Comparison of ENCODE assay signal across 9 cellular contexts in genomic region chr1:234154320-234155251, GRCh38.
DNase-seq lines count a peak whose midpoint lies in the region; ATAC-seq and TF ChIP-seq lines count a peak whose summit lies in the region.
"Had no signal": no experiment of that assay in that cellular context is flagged by ENCODE, and none has a peak within 500 bp of the region (broad histone marks: within the 10 kb centered on the region; RNA-seq: fewer than 3 reads in every experiment).

No MANE protein-coding gene starts in this region.

- peak; percentile 83 for TF ChIP-seq RAD21 in HCT116 (IDR thresholded peaks at IDR 0.05; ENCODE audit: low read depth)

- H3K9ac ChIP-seq in HCT116 (ENCODE audit: low read length), result no peak overlapping the region
- H3K9ac ChIP-seq: BLaER1 treated with 17β-estradiol and CSF1 and Interleukin-3, amounts not matched to agents 10 nM and 100 nM had no signal

- intact Hi-C loops in HCT116 (cut with micrococcal nuclease) (loop anchor here (1.0 to 2.0 kb wide), 2 partner anchors 58 to 156 kb away; no protein-coding TSS in a partner anchor), left ventricle myocardium superior (cut with micrococcal nuclease) (no loop called here)

- POLR2A ChIA-PET in HCT116 (lab: Charles Lee), result no interaction called here

- no peak for TF ChIP-seq POLR2A in HCT116 (IDR thresholded peaks at IDR 0.05; ENCODE audit: borderline replicate concordance, extremely low read depth, insufficient read depth, insufficient read length)

- H3K9me2 ChIP-seq in HCT116 (ENCODE audit: insufficient read depth), result no peaks in the 10 kb centered on the region

- H3K27ac ChIP-seq in HCT116 (ENCODE audit: low read depth, low read length), result no peak overlapping the region
- H3K27ac ChIP-seq: BLaER1 treated with 17β-estradiol and CSF1 and Interleukin-3, amounts not matched to agents 10 nM and 100 nM had no signal

- CTCF ChIA-PET in HCT116 (lab: Charles Lee), result interaction anchor here (0.9 to 1.1 kb wide), 2 partner anchors 108 to 155 kb away, joined by 3 to 4 read pairs; no protein-coding TSS in a partner anchor

- H3K4me2 ChIP-seq in HCT116 (ENCODE audit: low read length), result no peak overlapping the region

- H2AFZ ChIP-seq in HCT116 (ENCODE audit: low read depth, low read length, poor library complexity, severe bottlenecking), result no peak overlapping the region

- peak; percentile 98 for ATAC-seq in HCT116
- ATAC-seq in left ventricle myocardium superior, result peak; percentile 28
- ATAC-seq in HG02970 (IDR thresholded peaks at IDR 0.05; ENCODE audit: low FRiP score, unreplicated experiment), result no peak

- H3K4me3 ChIP-seq in HCT116 (replicated peaks in 1 of 2; ENCODE audit: low read depth in 1 of 2, low read length in 2 of 2) (no peak overlapping the region), WI38 (ENCODE audit: low read depth, low read length) (no peak overlapping the region), skeletal muscle cell (ENCODE audit: low read depth, low read length) (no peak overlapping the region)
- H3K4me3 ChIP-seq: BLaER1 treated with 17β-estradiol and CSF1 and Interleukin-3, amounts not matched to agents 10 nM and 100 nM had no signal

- DNase-seq in DMS79 treated with DMSO at 0.1 percent for 48 hours (lab: John Stamatoyannopoulos, UW), result peak; percentile 31
- no peak for DNase-seq in DMS79 (lab: John Stamatoyannopoulos, UW)
- DNase-seq in HCT116 (ENCODE audit: low read depth, low spot score), result peak; percentile 70
- DNase-seq in NCI-H2196 (lab: John Stamatoyannopoulos, UW; ENCODE audit: unreplicated experiment), result peak; percentile 34
- no peak for DNase-seq in left ventricle myocardium superior
- peak; percentile 33 for DNase-seq in skeletal muscle cell (ENCODE audit: low read depth)

- no peaks in the 10 kb centered on the region for H4K20me1 ChIP-seq in HCT116 (ENCODE audit: insufficient read depth)
- H4K20me1 ChIP-seq: BLaER1 treated with 17β-estradiol and CSF1 and Interleukin-3, amounts not matched to agents 10 nM and 100 nM had no signal

- H3K79me2 ChIP-seq in HCT116 (ENCODE audit: insufficient read depth, low read length), result no peaks in the 10 kb centered on the region

- TF ChIP-seq CTCF in HCT116 (IDR thresholded peaks at IDR 0.05 in 2 of 3, conservative IDR thresholded peaks at IDR 0.05 in 1 of 3; ENCODE audit: borderline replicate concordance in 1 of 3, insufficient read depth in 1 of 3, low read depth in 2 of 3, low read length in 2 of 3) (peak; percentile 68 to 82 (median 78)), WI38 (IDR thresholded peaks at IDR 0.05; ENCODE audit: low read depth, low read length) (peak; percentile 66)

- no peaks in the 10 kb centered on the region for H3K4me1 ChIP-seq in HCT116 (ENCODE audit: control insufficient read depth in 1 of 2, insufficient read depth in 2 of 2, low read length in 2 of 2)

- H3K27me3 ChIP-seq in HCT116 (ENCODE audit: insufficient read depth, low read length), result no peaks in the 10 kb centered on the region
- H3K27me3 ChIP-seq: BLaER1 treated with 17β-estradiol and CSF1 and Interleukin-3, amounts not matched to agents 10 nM and 100 nM had no signal

- H3K9me3 ChIP-seq in HCT116 (ENCODE audit: control insufficient read depth in 1 of 2, insufficient read depth in 1 of 2, low read depth in 1 of 2, low read length in 2 of 2), result no peaks in the 10 kb centered on the region
- H3K9me3 ChIP-seq: BLaER1 treated with 17β-estradiol and CSF1 and Interleukin-3, amounts not matched to agents 10 nM and 100 nM had no signal

- H3K36me3 ChIP-seq in HCT116 (ENCODE audit: control insufficient read depth in 1 of 2, insufficient read depth in 2 of 2, low read length in 2 of 2), result no peaks in the 10 kb centered on the region
- H3K36me3 ChIP-seq: BLaER1 treated with 17β-estradiol and CSF1 and Interleukin-3, amounts not matched to agents 10 nM and 100 nM had no signal

- no TSS peak for BruUV-seq in HCT116 (replicated peaks; lab: Mats Ljungman, UMichigan)

- RAD21 ChIA-PET in HCT116 (lab: Charles Lee; ENCODE audit: low non-redundant PET in 1 of 2, low total read pairs in 2 of 2, uncharacterized antibody in 2 of 2, unreplicated experiment in 2 of 2), result no interaction called here

TF ChIP-seq in HCT116, 20 proteins besides CTCF, POLR2A, EP300 and RAD21:
- TF ChIP-seq ELF1 (IDR thresholded peaks at IDR 0.05; ENCODE audit: borderline replicate concordance, low read depth) (no peak), REST (IDR thresholded peaks at IDR 0.05; ENCODE audit: low read depth) (no peak), EGR1 (IDR thresholded peaks at IDR 0.05; ENCODE audit: low read depth) (0 out of 2 replicates have a peak, but pooled peaks have one; percentile 24)
TF ChIP-seq in HCT116: peak in this region for 1.

Comparison
In these comparisons a context has a peak if more than half of its experiments do, and no peak if none do; other contexts are left out.
1. DNase-seq: peak in DMS79 treated with DMSO at 0.1 percent for 48 hours (single experiment), HCT116 (single experiment), NCI-H2196 (single experiment) and skeletal muscle cell (single experiment); none in DMS79 (single experiment) and left ventricle myocardium superior (single experiment).